In the genomic region with DNA sequence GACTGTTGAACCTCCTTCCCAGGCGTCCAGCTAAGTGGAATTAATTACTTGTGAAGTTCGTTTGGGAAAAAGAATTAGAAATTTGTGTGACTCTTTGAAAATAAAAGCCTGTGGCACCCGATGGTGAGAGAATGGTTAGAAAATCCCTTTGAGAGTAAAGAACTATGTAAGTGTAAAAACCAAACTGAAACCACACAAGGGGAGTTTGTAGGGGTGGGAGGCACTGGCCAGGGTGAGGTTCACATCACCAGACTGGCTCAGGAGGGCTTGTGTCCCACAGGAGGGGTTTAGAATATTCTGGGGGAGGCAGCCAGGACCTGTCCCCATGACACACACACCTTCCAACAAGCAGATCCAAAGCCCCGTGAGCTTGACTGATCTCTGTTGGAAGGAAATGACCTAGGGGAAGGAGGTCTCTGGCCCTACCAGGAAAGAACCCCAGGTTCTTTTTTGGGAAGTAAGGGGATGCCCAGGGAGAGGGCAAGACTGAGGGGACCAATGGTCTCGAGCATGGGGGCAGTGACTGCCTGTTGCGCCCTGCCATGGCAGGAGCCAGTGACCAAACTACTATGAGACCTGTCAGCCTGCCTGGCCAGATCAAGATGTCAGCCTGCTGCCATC, we compare ENCODE assay signal across 14 cellular contexts.
DNase-seq lines count a peak whose midpoint lies in the region; ATAC-seq, FAIRE-seq and TF ChIP-seq lines count a peak whose summit lies in the region.
"Had no signal": no experiment of that assay in that cellular context is flagged by ENCODE, and none has a peak within 500 bp of the region (broad histone marks: within the 10 kb centered on the region; RNA-seq: fewer than 3 reads in every experiment).

No MANE protein-coding gene starts in this region.

- no peaks in the 10 kb centered on the region for H3K27me3 Mint-ChIP-seq in activated T-cell treated with anti-CD3 and anti-CD28 coated beads, Interleukin-2, amount 50 U/mL, for 24 hours
- no peaks in the 10 kb centered on the region for H3K27me3 Mint-ChIP-seq in stimulated activated naive CD8-positive, alpha-beta T cell treated with anti-CD3 and anti-CD28 coated beads, Interleukin-15, Interleukin-2, amounts not matched to agents 100 ng/mL and 50 ng/mL, for 24 hours
- H3K27me3 Mint-ChIP-seq: memory B cell had no signal

- no peaks in the 10 kb centered on the region for H3K9me3 Mint-ChIP-seq in activated T-cell treated with anti-CD3 and anti-CD28 coated beads, Interleukin-2, amount 50 U/mL, for 24 hours
- no peaks in the 10 kb centered on the region for H3K9me3 Mint-ChIP-seq in stimulated activated naive CD8-positive, alpha-beta T cell treated with anti-CD3 and anti-CD28 coated beads, Interleukin-15, Interleukin-2, amounts not matched to agents 100 ng/mL and 50 ng/mL, for 24 hours
- H3K9me3 Mint-ChIP-seq: immature natural killer cell, memory B cell had no signal

- FAIRE-seq in RCC 7860 (lab: Jason Lieb, UNC), result no peak
- FAIRE-seq: G401.6 had no signal

- H3K4me1 Mint-ChIP-seq in activated T-cell treated with anti-CD3 and anti-CD28 coated beads, Interleukin-2, amount 50 U/mL, for 24 hours (ENCODE audit: low read depth), result peaks cover 42% of the 10 kb centered on the region
- H3K4me1 Mint-ChIP-seq in stimulated activated naive CD8-positive, alpha-beta T cell treated with anti-CD3 and anti-CD28 coated beads, Interleukin-15, Interleukin-2, amounts not matched to agents 100 ng/mL and 50 ng/mL, for 24 hours (ENCODE audit: low read depth), result peaks cover 42% of the 10 kb centered on the region

- no peak for DNase-seq in activated T-cell treated with anti-CD3 and anti-CD28 coated beads, Interleukin-2, amount 50 U/mL, for 24 hours
- DNase-seq in activated T-cell treated with anti-CD3 and anti-CD28 coated beads, Interleukin-2, amount 50 U/mL, for 48 hours, result no peak
- no peak for DNase-seq in NCI-H2171 (lab: John Stamatoyannopoulos, UW)
- DNase-seq in RCC 7860 (ENCODE audit: low spot score), result no peak
- DNase-seq in retina, result no peak
- DNase-seq: ACHN; immature natural killer cell; stimulated activated CD4-positive, alpha-beta T cell treated with anti-CD3 and anti-CD28 coated beads, Interleukin-4, amount 100 ng/mL, for 4 hours had no signal

- ATAC-seq in GM21717 (IDR thresholded peaks at IDR 0.05; ENCODE audit: unreplicated experiment), result peak; percentile 34
- ATAC-seq: sciatic nerve had no signal

- peak; percentile 39; the same call in 1 of the 2 replicates for TF ChIP-seq POLR2A in Raji (IDR thresholded peaks at IDR 0.05; ENCODE audit: insufficient read depth, low read depth, low read length)

- H3K27ac Mint-ChIP-seq in activated T-cell treated with anti-CD3 and anti-CD28 coated beads, Interleukin-2, amount 50 U/mL, for 24 hours, result peak overlapping the region; percentile 71
- H3K27ac Mint-ChIP-seq in stimulated activated naive CD8-positive, alpha-beta T cell treated with anti-CD3 and anti-CD28 coated beads, Interleukin-15, Interleukin-2, amounts not matched to agents 100 ng/mL and 50 ng/mL, for 24 hours, result peak overlapping the region; percentile 34
- H3K27ac Mint-ChIP-seq: memory B cell had no signal

- H3K4me3 Mint-ChIP-seq in activated T-cell treated with anti-CD3 and anti-CD28 coated beads, Interleukin-2, amount 50 U/mL, for 24 hours, result no peak overlapping the region
- H3K4me3 Mint-ChIP-seq in stimulated activated naive CD8-positive, alpha-beta T cell treated with anti-CD3 and anti-CD28 coated beads, Interleukin-15, Interleukin-2, amounts not matched to agents 100 ng/mL and 50 ng/mL, for 24 hours, result no peak overlapping the region
- H3K4me3 Mint-ChIP-seq: memory B cell had no signal

- H3K36me3 Mint-ChIP-seq in activated T-cell treated with anti-CD3 and anti-CD28 coated beads, Interleukin-2, amount 50 U/mL, for 24 hours (ENCODE audit: low read depth), result peaks cover 33% of the 10 kb centered on the region
- H3K36me3 Mint-ChIP-seq in stimulated activated naive CD8-positive, alpha-beta T cell treated with anti-CD3 and anti-CD28 coated beads, Interleukin-15, Interleukin-2, amounts not matched to agents 100 ng/mL and 50 ng/mL, for 24 hours (ENCODE audit: low read depth), result peaks cover 5% of the 10 kb centered on the region
